Comparison of ENCODE assay signal across 18 cellular contexts in the genomic region with DNA sequence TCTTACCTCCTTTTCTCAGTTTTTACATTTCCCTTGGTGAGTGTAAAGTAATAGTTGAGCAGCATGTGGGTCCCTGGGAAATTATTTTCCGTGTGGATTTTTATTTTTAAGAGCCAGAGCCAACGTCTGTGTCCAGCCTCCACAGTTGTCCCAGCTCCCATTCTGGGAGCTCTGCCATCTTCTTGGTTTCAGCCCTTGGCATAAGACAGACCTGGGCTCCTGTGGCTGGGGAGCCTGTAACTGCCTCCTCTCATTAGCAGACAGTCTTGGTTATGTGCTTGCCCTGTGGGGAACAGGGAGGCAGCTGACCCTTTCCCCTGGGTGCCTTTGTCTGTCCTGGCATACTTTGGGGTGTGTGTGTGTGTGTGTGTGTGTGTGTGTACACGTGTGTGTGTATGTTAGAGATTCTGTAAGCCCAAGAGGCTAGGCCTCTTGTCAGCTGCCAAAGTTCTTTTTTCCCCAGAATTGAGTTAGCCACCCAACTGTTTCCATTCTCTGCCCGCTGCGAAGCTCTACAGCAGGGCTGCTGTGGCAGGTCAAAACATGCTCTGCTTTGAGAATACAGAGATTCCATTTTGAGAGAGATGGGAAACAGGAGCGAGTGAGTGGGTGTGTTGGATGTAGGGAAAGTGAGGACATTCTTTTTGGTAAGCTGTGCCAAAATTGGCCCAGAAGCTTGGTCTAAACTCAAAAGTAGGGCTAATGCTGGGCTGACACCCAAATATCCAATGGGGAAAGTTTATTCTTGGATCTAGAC.
DNase-seq lines count a peak whose midpoint lies in the region; ATAC-seq and TF ChIP-seq lines count a peak whose summit lies in the region.
"Had no signal": no experiment of that assay in that cellular context is flagged by ENCODE, and none has a peak within 500 bp of the region (broad histone marks: within the 10 kb centered on the region; RNA-seq: fewer than 3 reads in every experiment).

No MANE protein-coding gene starts in this region.

- DNase-seq in M059J (ENCODE audit: low read depth) (peak; percentile 32), ascending aorta (ENCODE audit: low spot score in 2 of 2) (no peak), fibroblast of the aortic adventitia (ENCODE audit: low read depth) (peak; percentile 36), gastrocnemius medialis (peak; percentile 48 to 73), colonic mucosa (no peak)
- no peak for DNase-seq in activated CD4-positive, CD25-positive, alpha-beta regulatory T cell (lab: John Stamatoyannopoulos, UW)
- DNase-seq: activated CD4-positive, alpha-beta T cell treated with anti-CD3 and anti-CD28 coated beads for 4 hours; activated T-cell treated with anti-CD3 and anti-CD28 coated beads, Interleukin-2, amount 50 U/mL, for 48 hours; EL; Karpas-422; natural killer cell; NCI-H2029 treated with DMSO at 0.1 percent for 48 hours; NCI-H82; stimulated activated CD4-positive, alpha-beta T cell treated with anti-CD3 and anti-CD28 coated beads, Interleukin-2, amount 100 ng/mL, for 24 hours had no signal

- TF ChIP-seq CTCF in ascending aorta (IDR thresholded peaks at IDR 0.05), result no peak
- no peak for TF ChIP-seq CTCF in fibroblast of the aortic adventitia (IDR thresholded peaks at IDR 0.05; ENCODE audit: insufficient read depth, low read length)
- no peak for TF ChIP-seq CTCF in gastrocnemius medialis (IDR thresholded peaks at IDR 0.05 in 4 of 5, conservative IDR thresholded peaks at IDR 0.05 in 1 of 5)
- no peak for TF ChIP-seq CTCF in colonic mucosa (IDR thresholded peaks at IDR 0.05)

- H3K9me3 ChIP-seq in ascending aorta (no peaks in the 10 kb centered on the region), gastrocnemius medialis (no peaks in the 10 kb centered on the region), colonic mucosa (no peaks in the 10 kb centered on the region)
- H3K9me3 ChIP-seq: tibial nerve had no signal

- in situ Hi-C loops in gastrocnemius medialis (cut with MboI; ENCODE audit: low sequenced_read_pairs in 4 of 4), result loop anchor here in 2 of 4 donors (10.0 to 25.0 kb wide), 2 partner anchors 231 to 239 kb away; no protein-coding TSS in a partner anchor

- H3K27ac ChIP-seq in ascending aorta (peak overlapping the region; percentile 64 to 69), gastrocnemius medialis (peak overlapping the region; percentile 64 to 77 (median 74)), colonic mucosa (no peak overlapping the region)
- H3K27ac ChIP-seq: HL-60, tibial nerve had no signal

- H3K4me1 ChIP-seq in ascending aorta (peaks cover 0 to 6% of the 10 kb centered on the region in 2 donors), gastrocnemius medialis (peaks cover 30 to 36% of the 10 kb centered on the region in 2 donors), colonic mucosa (no peaks in the 10 kb centered on the region)

- H3K36me3 ChIP-seq in ascending aorta (no peaks in the 10 kb centered on the region), gastrocnemius medialis (no peaks in the 10 kb centered on the region), colonic mucosa (no peaks in the 10 kb centered on the region)
- H3K36me3 ChIP-seq: tibial nerve had no signal

- intact Hi-C loops in ascending aorta (cut with DNase I), result no loop called here
- intact Hi-C loops in gastrocnemius medialis (cut with DNase I; ENCODE audit: low total_unique reads), result loop anchor here (5.0 to 10.0 kb wide), 3 partner anchors 121 to 409 kb away; a partner anchor contains a TSS
- intact Hi-C loops in colonic mucosa (cut with DNase I), result no loop called here

- H3K4me3 ChIP-seq in ascending aorta (no peak overlapping the region), fibroblast of the aortic adventitia (ENCODE audit: low read depth, low read length) (no peak overlapping the region), gastrocnemius medialis (no peak overlapping the region), colonic mucosa (no peak overlapping the region)
- H3K4me3 ChIP-seq: GM12878, tibial nerve had no signal

- H3K27me3 ChIP-seq in ascending aorta (no peaks in the 10 kb centered on the region), gastrocnemius medialis (no peaks in the 10 kb centered on the region), colonic mucosa (no peaks in the 10 kb centered on the region)

- ATAC-seq in gastrocnemius medialis, result peak; percentile 85 to 90
- ATAC-seq in HG02571 (IDR thresholded peaks at IDR 0.05; ENCODE audit: unreplicated experiment), result no peak
- ATAC-seq: GM12878, natural killer cell had no signal

- no peak for TF ChIP-seq POLR2A in gastrocnemius medialis (IDR thresholded peaks at IDR 0.05)

- no peak overlapping the region for H3K9ac ChIP-seq in colonic mucosa (ENCODE audit: low read depth in 2 of 2, low read length in 2 of 2)

Comparison
In these comparisons a context has a peak if more than half of its experiments do, and no peak if none do; other contexts are left out.
1. DNase-seq: peak in M059J (single experiment), fibroblast of the aortic adventitia (single experiment) and gastrocnemius medialis (2 of 2); none in ascending aorta (0 of 2), colonic mucosa (single experiment) and activated CD4-positive, CD25-positive, alpha-beta regulatory T cell (0 of 4).